In genomic region chr7:115910541-115911164, GRCh38 we compare ENCODE assay signal across 8 cellular contexts.
DNase-seq lines count a peak whose midpoint lies in the region; ATAC-seq and TF ChIP-seq lines count a peak whose summit lies in the region.

No MANE protein-coding gene starts in this region.

- no TSS peak for BruUV-seq in IMR-90 (replicated peaks; lab: Mats Ljungman, UMichigan)

- POLR2A ChIA-PET in IMR-90 (lab: Charles Lee; ENCODE audit: unreplicated experiment) = no interaction called here
- POLR2A ChIA-PET in activated CD4-positive, alpha-beta memory T cell treated with anti-CD3 and anti-CD28 coated beads, Interleukin-2, amount 10 ng/mL, durations not matched to agents 7 days and 5 days (lab: Charles Lee) = no interaction called here

- H3K79me1 ChIP-seq in IMR-90 (ENCODE audit: low read depth in 1 of 2, low read length in 2 of 2) = no peaks in the 10 kb centered on the region

- TF ChIP-seq POLR2A in IMR-90 (IDR thresholded peaks at IDR 0.05; ENCODE audit: low read depth, low read length) = no peak
- TF ChIP-seq POLR2A in Peyer's patch (IDR thresholded peaks at IDR 0.05) = no peak

- H3K27me3 ChIP-seq in IMR-90 (ENCODE audit: control insufficient read depth, insufficient read depth, low read length) (no peaks in the 10 kb centered on the region), Peyer's patch (no peaks in the 10 kb centered on the region)

- H3K36me3 Mint-ChIP-seq in activated CD4-positive, alpha-beta memory T cell treated with anti-CD3 and anti-CD28 coated beads, Interleukin-2, amount 10 ng/mL, durations not matched to agents 7 days and 5 days (ENCODE audit: low read depth) = no peaks in the 10 kb centered on the region
- H3K36me3 Mint-ChIP-seq in activated naive CD8-positive, alpha-beta T cell treated with anti-CD3 and anti-CD28 coated beads, Interleukin-2, amount 50 U/mL, for 24 hours (ENCODE audit: low read depth) = no peaks in the 10 kb centered on the region

- H3K9ac ChIP-seq in IMR-90 (ENCODE audit: low read depth, low read length) = 0 out of 2 replicates have a peak overlapping the region, but pooled peaks have one; percentile 14

- peak overlapping the region; percentile 59 for H2BK120ac ChIP-seq in IMR-90 (ENCODE audit: low read depth, low read length)

- no peak overlapping the region for H4K5ac ChIP-seq in IMR-90 (ENCODE audit: low read depth, low read length)

- DNase-seq in AG10803 (ENCODE audit: low read depth) (peak; percentile 23), IMR-90 (peak; percentile 38), Peyer's patch (no peak), fibroblast of mammary gland (ENCODE audit: low read depth) (peak; percentile 38), sciatic nerve (ENCODE audit: low spot score) (no peak)
- DNase-seq in activated CD4-positive, alpha-beta memory T cell treated with anti-CD3 and anti-CD28 coated beads, Interleukin-2, amount 10 ng/mL, durations not matched to agents 7 days and 5 days = no peak
- no peak for DNase-seq in activated naive CD8-positive, alpha-beta T cell treated with anti-CD3 and anti-CD28 coated beads, Interleukin-2, amount 50 U/mL, for 24 hours

- no peaks in the 10 kb centered on the region for H3K9me1 ChIP-seq in IMR-90 (ENCODE audit: insufficient read depth, low read length)

- no peak overlapping the region for H3K56ac ChIP-seq in IMR-90 (ENCODE audit: extremely low read depth, insufficient read depth, low read length)

- no peak overlapping the region for H2AK9ac ChIP-seq in IMR-90 (replicated peaks; ENCODE audit: low read depth, low read length, poor library complexity)

- peak overlapping the region; percentile 66; the same call in 1 of the 2 replicates for H3K23ac ChIP-seq in IMR-90 (ENCODE audit: low read depth, low read length)

- no peak overlapping the region for H3K14ac ChIP-seq in IMR-90 (replicated peaks; ENCODE audit: low read depth, low read length)

- no peak overlapping the region for H2AFZ ChIP-seq in IMR-90 (replicated peaks; ENCODE audit: low read length, poor library complexity)

- no peak overlapping the region for H3K4me3 Mint-ChIP-seq in activated CD4-positive, alpha-beta memory T cell treated with anti-CD3 and anti-CD28 coated beads, Interleukin-2, amount 10 ng/mL, durations not matched to agents 7 days and 5 days
- H3K4me3 Mint-ChIP-seq in activated naive CD8-positive, alpha-beta T cell treated with anti-CD3 and anti-CD28 coated beads, Interleukin-2, amount 50 U/mL, for 24 hours = no peak overlapping the region

- H3K36me3 ChIP-seq in IMR-90 (ENCODE audit: control insufficient read depth, insufficient read depth, low read length) (no peaks in the 10 kb centered on the region), Peyer's patch (no peaks in the 10 kb centered on the region)

- H3K18ac ChIP-seq in IMR-90 (ENCODE audit: low read depth, low read length) = no peak overlapping the region

- TF ChIP-seq RAD21 in IMR-90 (IDR thresholded peaks at IDR 0.05; ENCODE audit: low read length) = peak; percentile 65

- H3K4me2 ChIP-seq in IMR-90 (ENCODE audit: low read depth, low read length) = peak overlapping the region; percentile 65; the same call in 1 of the 2 replicates

- ATAC-seq in GM18502 (IDR thresholded peaks at IDR 0.05; ENCODE audit: poor library complexity, unreplicated experiment) (peak; percentile 59), IMR-90 (ENCODE audit: low read depth) (peak; percentile 77), sciatic nerve (peak; percentile 62)
- no peak for ATAC-seq in activated naive CD8-positive, alpha-beta T cell treated with anti-CD3 and anti-CD28 coated beads, Interleukin-2, amount 50 U/mL, for 24 hours

- intact Hi-C loops in IMR-90 (cut with micrococcal nuclease) (loop anchor here (2.0 to 5.0 kb wide), 3 partner anchors 212 to 1828 kb away; no protein-coding TSS in a partner anchor), sciatic nerve (cut with DNase I) (no loop called here)

- H3K27me3 Mint-ChIP-seq in activated CD4-positive, alpha-beta memory T cell treated with anti-CD3 and anti-CD28 coated beads, Interleukin-2, amount 10 ng/mL, durations not matched to agents 7 days and 5 days = peaks cover 5% of the 10 kb centered on the region
- no peaks in the 10 kb centered on the region for H3K27me3 Mint-ChIP-seq in activated naive CD8-positive, alpha-beta T cell treated with anti-CD3 and anti-CD28 coated beads, Interleukin-2, amount 50 U/mL, for 24 hours

- no peaks in the 10 kb centered on the region for H3K4me1 ChIP-seq in IMR-90 (ENCODE audit: control insufficient read depth, insufficient read depth, low read length)
- peaks cover 0 to 10% (median 0%) of the 10 kb centered on the region in 4 donors for H3K4me1 ChIP-seq in Peyer's patch

- H3K27ac ChIP-seq in IMR-90 (ENCODE audit: insufficient read depth, low read length) (no peak overlapping the region), Peyer's patch (no peak overlapping the region)

- CTCF ChIA-PET in IMR-90 (lab: Yijun Ruan, JAX) = no interaction called here
- CTCF ChIA-PET in activated CD4-positive, alpha-beta memory T cell treated with anti-CD3 and anti-CD28 coated beads, Interleukin-2, amount 10 ng/mL, durations not matched to agents 7 days and 5 days (lab: Charles Lee) = no interaction called here

- H2BK15ac ChIP-seq in IMR-90 (ENCODE audit: low read depth, low read length) = no peak overlapping the region

- no peak overlapping the region for H2AK5ac ChIP-seq in IMR-90 (ENCODE audit: low read depth, low read length)

- no peaks in the 10 kb centered on the region for H4K20me1 ChIP-seq in IMR-90 (ENCODE audit: insufficient read depth, low read length)

- H3K9me3 Mint-ChIP-seq in activated CD4-positive, alpha-beta memory T cell treated with anti-CD3 and anti-CD28 coated beads, Interleukin-2, amount 10 ng/mL, durations not matched to agents 7 days and 5 days = no peaks in the 10 kb centered on the region
- no peaks in the 10 kb centered on the region for H3K9me3 Mint-ChIP-seq in activated naive CD8-positive, alpha-beta T cell treated with anti-CD3 and anti-CD28 coated beads, Interleukin-2, amount 50 U/mL, for 24 hours

- no peak overlapping the region for H4K8ac ChIP-seq in IMR-90 (ENCODE audit: low read depth in 2 of 2, low read length in 2 of 2)

- no peak overlapping the region for H2BK20ac ChIP-seq in IMR-90 (ENCODE audit: low read depth, low read length)

- in situ Hi-C loops in IMR-90 (cut with MboI; ENCODE audit: low sequenced_read_pairs) = no loop called here

- no peak overlapping the region for H3K4ac ChIP-seq in IMR-90 (ENCODE audit: low read depth, low read length)

- peak; percentile 72 for TF ChIP-seq CTCF in AG10803 (conservative IDR thresholded peaks at IDR 0.05; ENCODE audit: low read length)
- peak; percentile 60 for TF ChIP-seq CTCF in IMR-90 (conservative IDR thresholded peaks at IDR 0.05; ENCODE audit: low read depth, low read length)
- peak in 5 of 6 experiments; percentile 14 to 56 (median 47) for TF ChIP-seq CTCF in Peyer's patch (IDR thresholded peaks at IDR 0.05)
- TF ChIP-seq CTCF in fibroblast of mammary gland (conservative IDR thresholded peaks at IDR 0.05; ENCODE audit: control insufficient read depth, insufficient read depth, low read depth, low read length) = peak; percentile 65

- H3K4me3 ChIP-seq in AG10803 (ENCODE audit: low read length) (no peak overlapping the region), IMR-90 (ENCODE audit: insufficient read depth, low read depth, low read length) (no peak overlapping the region), Peyer's patch (no peak overlapping the region), fibroblast of mammary gland (ENCODE audit: control insufficient read depth, low read depth, low read length) (no peak overlapping the region)

- dilution Hi-C loops in IMR-90 (cut with HindIII; ENCODE audit: low sequenced_read_pairs, unreplicated experiment) = no loop called here

- H2BK5ac ChIP-seq in IMR-90 (ENCODE audit: low read depth, low read length, poor library complexity, severe bottlenecking) = no peak overlapping the region

- no peak overlapping the region for H3K27ac Mint-ChIP-seq in activated CD4-positive, alpha-beta memory T cell treated with anti-CD3 and anti-CD28 coated beads, Interleukin-2, amount 10 ng/mL, durations not matched to agents 7 days and 5 days
- no peak overlapping the region for H3K27ac Mint-ChIP-seq in activated naive CD8-positive, alpha-beta T cell treated with anti-CD3 and anti-CD28 coated beads, Interleukin-2, amount 50 U/mL, for 24 hours

- H4K91ac ChIP-seq in IMR-90 (ENCODE audit: insufficient read depth, low read depth, low read length) = no peak overlapping the region; the same call in 1 of the 2 replicates

- H3K9me3 ChIP-seq in IMR-90 (ENCODE audit: control insufficient read depth, insufficient read depth, low read length) (no peaks in the 10 kb centered on the region), Peyer's patch (no peaks in the 10 kb centered on the region)

- WGBS in IMR-90 (ENCODE audit: extremely low coverage in 2 of 2, insufficient read length in 1 of 2), 2 experiments = no CpG with 5 or more reads among the region's 5 CpGs

- H3K4me1 Mint-ChIP-seq in activated CD4-positive, alpha-beta memory T cell treated with anti-CD3 and anti-CD28 coated beads, Interleukin-2, amount 10 ng/mL, durations not matched to agents 7 days and 5 days = no peaks in the 10 kb centered on the region
- no peaks in the 10 kb centered on the region for H3K4me1 Mint-ChIP-seq in activated naive CD8-positive, alpha-beta T cell treated with anti-CD3 and anti-CD28 coated beads, Interleukin-2, amount 50 U/mL, for 24 hours

TF ChIP-seq in IMR-90, 13 proteins besides CTCF, POLR2A, EP300 and RAD21:
- TF ChIP-seq FOS (IDR thresholded peaks at IDR 0.05; ENCODE audit: low read depth, low read length) (no peak), NFE2L2 (IDR thresholded peaks at IDR 0.05; ENCODE audit: low read depth, low read length) (no peak), USF2 (IDR thresholded peaks at IDR 0.05; ENCODE audit: low read depth, low read length) (no peak), BHLHE40 (IDR thresholded peaks at IDR 0.05; ENCODE audit: low read depth, low read length) (no peak), SMC3 (IDR thresholded peaks at IDR 0.05; ENCODE audit: low read depth, low read length) (peak; percentile 36; the same call in 1 of the 2 replicates)

Comparison
In these comparisons a context has a peak if more than half of its experiments do, and no peak if none do; other contexts are left out.
1. DNase-seq: peak in AG10803 (single experiment), IMR-90 (single experiment) and fibroblast of mammary gland (single experiment); none in Peyer's patch (0 of 3), sciatic nerve (single experiment), activated CD4-positive, alpha-beta memory T cell treated with anti-CD3 and anti-CD28 coated beads, Interleukin-2, amount 10 ng/mL, durations not matched to agents 7 days and 5 days (single experiment) and activated naive CD8-positive, alpha-beta T cell treated with anti-CD3 and anti-CD28 coated beads, Interleukin-2, amount 50 U/mL, for 24 hours (single experiment).
2. Peak in every context shown above with its lines, with median percentiles within 50 percentile points of each other: CTCF ChIP-seq.